Comparison of ENCODE assay signal across 21 cellular contexts in genomic region chr2:36854241-36854640, GRCh38.
"Had no signal": no experiment of that assay in that cellular context is flagged by ENCODE, and none has a peak within 500 bp of the region (broad histone marks: within the 10 kb centered on the region; RNA-seq: fewer than 3 reads in every experiment).

No MANE protein-coding gene starts in this region.

- H3K27me3 Mint-ChIP-seq: activated naive CD8-positive, alpha-beta T cell treated with anti-CD3 and anti-CD28 coated beads, Interleukin-2, amount 10 ng/mL, durations not matched to agents 7 days and 5 days had no signal

- H3K9me3 ChIP-seq: adrenal gland, Peyer's patch had no signal

- H3K4me1 ChIP-seq: adrenal gland, Peyer's patch had no signal

- DNase-seq: activated CD4-positive, alpha-beta T cell treated with anti-CD3 and anti-CD28 coated beads for 48 hours; activated CD4-positive, alpha-beta T cell treated with anti-CD3 and anti-CD28 coated beads, Interleukin-2, amount 50 U/mL, for 4 hours; activated CD4-positive, CD25-positive, alpha-beta regulatory T cell treated with anti-CD3 and anti-CD28 coated beads, Interleukin-2, amount 50 U/mL, for 72 hours; activated CD8-positive, alpha-beta memory T cell treated with anti-CD3 and anti-CD28 coated beads, Interleukin-2, amount 50 U/mL, for 48 hours; activated CD8-positive, alpha-beta T cell treated with anti-CD3 and anti-CD28 coated beads, Interleukin-2, amount 10 ng/mL, durations not matched to agents 7 days and 5 days; activated naive CD4-positive, alpha-beta T cell treated with anti-CD3 and anti-CD28 coated beads, Interleukin-2, amount 50 U/mL, for 16 hours; activated naive CD8-positive, alpha-beta T cell treated with anti-CD3 and anti-CD28 coated beads, Interleukin-2, amount 10 ng/mL, durations not matched to agents 7 days and 5 days; activated T-cell treated with anti-CD3 and anti-CD28 coated beads, Interleukin-2, amount 50 U/mL, for 1 hour; adrenal gland; anterior cingulate cortex; caudate nucleus; MM.1S; NCI-H1105; NCI-H1436; NCI-H1694 treated with DMSO at 0.1 percent for 48 hours; NCI-H2081; NCI-H510A treated with DMSO at 0.1 percent for 48 hours; NCI-H69; Peyer's patch; SHP77 had no signal

- H3K27ac Mint-ChIP-seq: activated CD8-positive, alpha-beta T cell treated with anti-CD3 and anti-CD28 coated beads, Interleukin-2, amount 10 ng/mL, durations not matched to agents 7 days and 5 days; activated naive CD8-positive, alpha-beta T cell treated with anti-CD3 and anti-CD28 coated beads, Interleukin-2, amount 10 ng/mL, durations not matched to agents 7 days and 5 days; T-helper 1 cell treated with Interleukin-12 subunit alpha and Interleukin-12 subunit beta and Interleukin-4 antibody, amounts not matched to agents 30 μg/mL and 1 μg/mL, for 36 hours had no signal

- H3K27ac ChIP-seq: adrenal gland, Peyer's patch had no signal

- H3K4me3 ChIP-seq: Peyer's patch had no signal

- H3K4me3 Mint-ChIP-seq: activated CD8-positive, alpha-beta T cell treated with anti-CD3 and anti-CD28 coated beads, Interleukin-2, amount 10 ng/mL, durations not matched to agents 7 days and 5 days; activated naive CD8-positive, alpha-beta T cell treated with anti-CD3 and anti-CD28 coated beads, Interleukin-2, amount 10 ng/mL, durations not matched to agents 7 days and 5 days; T-helper 1 cell treated with Interleukin-12 subunit alpha and Interleukin-12 subunit beta and Interleukin-4 antibody, amounts not matched to agents 30 μg/mL and 1 μg/mL, for 36 hours had no signal

- H3K9me3 Mint-ChIP-seq: activated naive CD8-positive, alpha-beta T cell treated with anti-CD3 and anti-CD28 coated beads, Interleukin-2, amount 10 ng/mL, durations not matched to agents 7 days and 5 days; T-helper 1 cell treated with Interleukin-12 subunit alpha and Interleukin-12 subunit beta and Interleukin-4 antibody, amounts not matched to agents 30 μg/mL and 1 μg/mL, for 36 hours had no signal

- H3K27me3 ChIP-seq: adrenal gland, Peyer's patch had no signal

- ATAC-seq: activated CD8-positive, alpha-beta T cell treated with anti-CD3 and anti-CD28 coated beads, Interleukin-2, amount 10 ng/mL, durations not matched to agents 7 days and 5 days had no signal
